In genomic region chr5:169765597-169765996, GRCh38 we compare ENCODE assay signal across 16 cellular contexts.
DNase-seq lines count a peak whose midpoint lies in the region; ATAC-seq and TF ChIP-seq lines count a peak whose summit lies in the region.
"Had no signal": no experiment of that assay in that cellular context is flagged by ENCODE, and none has a peak within 500 bp of the region (broad histone marks: within the 10 kb centered on the region; RNA-seq: fewer than 3 reads in every experiment).

No MANE protein-coding gene starts in this region.

- H3K9me3 Mint-ChIP-seq in activated CD4-positive, alpha-beta T cell treated with anti-CD3 and anti-CD28 coated beads, Interleukin-2, amount 10 ng/mL, durations not matched to agents 7 days and 5 days, result no peaks in the 10 kb centered on the region
- no peaks in the 10 kb centered on the region for H3K9me3 Mint-ChIP-seq in activated CD4-positive, alpha-beta T cell treated with anti-CD3 and anti-CD28 coated beads for 36 hours (ENCODE audit: low read depth)
- H3K9me3 Mint-ChIP-seq in HFFc6 (no peaks in the 10 kb centered on the region), endodermal cell (no peaks in the 10 kb centered on the region)
- H3K9me3 Mint-ChIP-seq: CD14-positive monocyte had no signal

- H3K36me3 ChIP-seq in endodermal cell (ENCODE audit: control insufficient read depth, insufficient read depth, low read length) (no peaks in the 10 kb centered on the region), neutrophil (peaks cover 92% of the 10 kb centered on the region)
- H3K36me3 ChIP-seq: MG63, SJSA1 had no signal

- H3K9me3 ChIP-seq in endodermal cell (ENCODE audit: control insufficient read depth, low read length), result no peaks in the 10 kb centered on the region
- H3K9me3 ChIP-seq in neutrophil, result no peaks in the 10 kb centered on the region
- H3K9me3 ChIP-seq: MG63, SJSA1 had no signal

- no peak overlapping the region for H3K9ac ChIP-seq in endodermal cell (ENCODE audit: extremely low read depth, low read length, poor library complexity, severe bottlenecking)

- no peaks in the 10 kb centered on the region for H3K27me3 ChIP-seq in endodermal cell (ENCODE audit: control insufficient read depth, insufficient read depth, low read length, poor library complexity, severe bottlenecking)
- H3K27me3 ChIP-seq in neutrophil, result no peaks in the 10 kb centered on the region
- H3K27me3 ChIP-seq: MG63, SJSA1 had no signal

- POLR2A ChIA-PET in activated CD4-positive, alpha-beta T cell treated with anti-CD3 and anti-CD28 coated beads, Interleukin-2, amount 10 ng/mL, durations not matched to agents 7 days and 5 days (lab: Charles Lee), result no interaction called here
- POLR2A ChIA-PET in activated CD4-positive, alpha-beta T cell treated with anti-CD3 and anti-CD28 coated beads for 36 hours (lab: Charles Lee), result no interaction called here

- H3K27me3 Mint-ChIP-seq in activated CD4-positive, alpha-beta T cell treated with anti-CD3 and anti-CD28 coated beads, Interleukin-2, amount 10 ng/mL, durations not matched to agents 7 days and 5 days, result no peaks in the 10 kb centered on the region
- H3K27me3 Mint-ChIP-seq in activated CD4-positive, alpha-beta T cell treated with anti-CD3 and anti-CD28 coated beads for 36 hours, result no peaks in the 10 kb centered on the region
- H3K27me3 Mint-ChIP-seq in HFFc6 (ENCODE audit: insufficient read depth) (no peaks in the 10 kb centered on the region), endodermal cell (ENCODE audit: insufficient read depth) (no peaks in the 10 kb centered on the region)

- peaks cover 57% of the 10 kb centered on the region for H3K36me3 Mint-ChIP-seq in activated CD4-positive, alpha-beta T cell treated with anti-CD3 and anti-CD28 coated beads, Interleukin-2, amount 10 ng/mL, durations not matched to agents 7 days and 5 days (ENCODE audit: low read depth)
- H3K36me3 Mint-ChIP-seq in activated CD4-positive, alpha-beta T cell treated with anti-CD3 and anti-CD28 coated beads for 36 hours (ENCODE audit: low read depth), result peaks cover 63% of the 10 kb centered on the region
- no peaks in the 10 kb centered on the region for H3K36me3 Mint-ChIP-seq in HFFc6 (ENCODE audit: low read depth)
- no peaks in the 10 kb centered on the region for H3K36me3 Mint-ChIP-seq in endodermal cell (ENCODE audit: low read depth)

- H3K27ac Mint-ChIP-seq in activated CD4-positive, alpha-beta T cell treated with anti-CD3 and anti-CD28 coated beads, Interleukin-2, amount 10 ng/mL, durations not matched to agents 7 days and 5 days, result peak overlapping the region; percentile 61
- H3K27ac Mint-ChIP-seq in activated CD4-positive, alpha-beta T cell treated with anti-CD3 and anti-CD28 coated beads for 36 hours, result no peak overlapping the region
- H3K27ac Mint-ChIP-seq in HFFc6 (peak overlapping the region; percentile 46), endodermal cell (peak overlapping the region; percentile 15)

- ATAC-seq in activated CD4-positive, alpha-beta T cell treated with anti-CD3 and anti-CD28 coated beads for 36 hours, result no peak
- no peak for ATAC-seq in GM21825 (IDR thresholded peaks at IDR 0.05; ENCODE audit: unreplicated experiment)

- no peak for DNase-seq in activated CD4-positive, alpha-beta T cell treated with anti-CD3 and anti-CD28 coated beads, Interleukin-2, amount 10 ng/mL, durations not matched to agents 7 days and 5 days
- no peak for DNase-seq in activated CD4-positive, alpha-beta T cell treated with anti-CD3 and anti-CD28 coated beads for 36 hours
- DNase-seq in HFFc6, result no peak
- no peak for DNase-seq in endodermal cell
- DNase-seq in DMS 273 treated with DMSO at 0.1 percent for 48 hours (lab: John Stamatoyannopoulos, UW), result no peak
- DNase-seq: GF-D8, MG63, NCI-H1417, NCI-H1694 treated with DMSO at 0.1 percent for 48 hours, NCI-H2081 treated with DMSO at 0.1 percent for 48 hours, NCI-H524 treated with DMSO at 0.1 percent for 48 hours, OCI-M1 had no signal

- peaks cover 14% of the 10 kb centered on the region for H3K4me1 Mint-ChIP-seq in activated CD4-positive, alpha-beta T cell treated with anti-CD3 and anti-CD28 coated beads, Interleukin-2, amount 10 ng/mL, durations not matched to agents 7 days and 5 days
- peaks cover 8% of the 10 kb centered on the region for H3K4me1 Mint-ChIP-seq in activated CD4-positive, alpha-beta T cell treated with anti-CD3 and anti-CD28 coated beads for 36 hours
- H3K4me1 Mint-ChIP-seq in HFFc6 (ENCODE audit: low read depth) (peaks cover 65% of the 10 kb centered on the region), endodermal cell (peaks cover 18% of the 10 kb centered on the region)
- H3K4me1 Mint-ChIP-seq: CD14-positive monocyte had no signal

- H3K4me1 ChIP-seq in endodermal cell (ENCODE audit: control insufficient read depth, insufficient read depth, low read length), result no peaks in the 10 kb centered on the region
- H3K4me1 ChIP-seq in neutrophil (ENCODE audit: control insufficient read depth in 1 of 2, insufficient read depth in 1 of 2, low read depth in 1 of 2, low read length in 1 of 2), result no peaks in the 10 kb centered on the region

- H3K4me3 Mint-ChIP-seq in activated CD4-positive, alpha-beta T cell treated with anti-CD3 and anti-CD28 coated beads, Interleukin-2, amount 10 ng/mL, durations not matched to agents 7 days and 5 days, result no peak overlapping the region
- H3K4me3 Mint-ChIP-seq in activated CD4-positive, alpha-beta T cell treated with anti-CD3 and anti-CD28 coated beads for 36 hours, result no peak overlapping the region
- H3K4me3 Mint-ChIP-seq in HFFc6, result no peak overlapping the region
- no peak overlapping the region for H3K4me3 Mint-ChIP-seq in endodermal cell
- H3K4me3 Mint-ChIP-seq: CD14-positive monocyte had no signal

- 100% methylated on average over 1 of the region's 1 CpG; no CpG with 5 or more reads in 1 of the 2 experiments for WGBS in endodermal cell (ENCODE audit: insufficient coverage in 1 of 2, insufficient read length in 1 of 2), 2 experiments

- H3K4me3 ChIP-seq in endodermal cell (ENCODE audit: low read length) (no peak overlapping the region), neutrophil (ENCODE audit: low read depth in 1 of 2, low read length in 1 of 2) (no peak overlapping the region)
- H3K4me3 ChIP-seq: MG63, SJSA1 had no signal

- CTCF ChIA-PET in activated CD4-positive, alpha-beta T cell treated with anti-CD3 and anti-CD28 coated beads, Interleukin-2, amount 10 ng/mL, durations not matched to agents 7 days and 5 days (lab: Charles Lee), result interaction anchor here (0.6 to 0.7 kb wide), 2 partner anchors 14 to 40 kb away, joined by 4 read pairs; no protein-coding TSS in a partner anchor
- CTCF ChIA-PET in activated CD4-positive, alpha-beta T cell treated with anti-CD3 and anti-CD28 coated beads for 36 hours (lab: Charles Lee), result no interaction called here

- intact Hi-C loops in activated CD4-positive, alpha-beta T cell treated with anti-CD3 and anti-CD28 coated beads for 36 hours (cut with DNase I, micrococcal nuclease), result no loop called here

- H3K27ac ChIP-seq in endodermal cell (ENCODE audit: low read depth, low read length) (no peak overlapping the region), neutrophil (peak overlapping the region; percentile 22)
- H3K27ac ChIP-seq: SJSA1 had no signal

- TF ChIP-seq CTCF in HFFc6 (IDR thresholded peaks at IDR 0.05) (no peak), endodermal cell (conservative IDR thresholded peaks at IDR 0.05) (no peak), neutrophil (IDR thresholded peaks at IDR 0.05) (no peak)
